ENCODE assay signal across 17 cellular contexts in the genomic region with DNA sequence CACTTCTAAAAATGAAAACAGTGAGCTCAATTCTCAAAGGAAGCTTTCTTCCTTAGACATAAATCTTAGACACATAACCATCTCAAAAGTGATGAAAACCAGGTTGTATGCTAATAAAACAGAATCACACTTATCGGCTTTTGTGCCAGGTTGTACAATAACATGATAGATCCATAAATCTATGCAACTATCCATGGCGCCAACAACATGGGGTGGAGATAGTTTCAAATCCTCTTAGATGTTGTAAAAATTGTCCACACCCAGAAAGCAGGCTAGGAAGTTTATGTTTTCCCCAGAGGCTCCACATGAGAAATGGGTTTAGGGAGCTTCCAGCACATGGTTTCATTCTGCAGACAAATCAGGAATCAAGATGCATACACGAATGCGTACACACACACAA.
DNase-seq lines count a peak whose midpoint lies in the region; ATAC-seq and TF ChIP-seq lines count a peak whose summit lies in the region.
"Had no signal": no experiment of that assay in that cellular context is flagged by ENCODE, and none has a peak within 500 bp of the region (broad histone marks: within the 10 kb centered on the region; RNA-seq: fewer than 3 reads in every experiment).

No MANE protein-coding gene starts in this region.

- peaks cover 54% of the 10 kb centered on the region for H3K36me3 Mint-ChIP-seq in T-helper 2 cell treated with Interferon-gamma antibody and Interleukin-4, amounts not matched to agents 5 μg/mL and 100 μg/mL, for 36 hours (ENCODE audit: low read depth)
- H3K36me3 Mint-ChIP-seq in CD4-positive, alpha-beta T cell (ENCODE audit: low read depth), result peaks cover 77% of the 10 kb centered on the region
- peaks cover 48% of the 10 kb centered on the region for H3K36me3 Mint-ChIP-seq in activated CD8-positive, alpha-beta T cell treated with anti-CD3 and anti-CD28 coated beads for 36 hours (ENCODE audit: low read depth)

- no peak overlapping the region for H3K27ac ChIP-seq in CD4-positive, alpha-beta T cell (ENCODE audit: low read depth, low read length)
- H3K27ac ChIP-seq in heart right ventricle, result no peak overlapping the region
- H3K27ac ChIP-seq: HL-60 had no signal

- H3K36me3 ChIP-seq in heart right ventricle, result peaks cover 0 to 6% (median 0%) of the 10 kb centered on the region in 9 donors

- intact Hi-C loops in CD4-positive, alpha-beta T cell (cut with DNase I, micrococcal nuclease), result loop anchor here in 1 of 2 experiments (5.0 kb wide), 1 partner anchor 67 kb away; no protein-coding TSS in a partner anchor
- intact Hi-C loops in activated CD8-positive, alpha-beta T cell treated with anti-CD3 and anti-CD28 coated beads for 36 hours (cut with micrococcal nuclease), result loop anchor here (10.0 kb wide), 3 partner anchors 64 to 114 kb away; no protein-coding TSS in a partner anchor
- intact Hi-C loops in left colon (cut with DNase I, micrococcal nuclease), result no loop called here
- intact Hi-C loops in heart right ventricle (cut with DNase I), result no loop called here

- H3K4me3 ChIP-seq in heart right ventricle, result no peak overlapping the region
- H3K4me3 ChIP-seq: GM23248 had no signal

- no peak overlapping the region for H3K27ac Mint-ChIP-seq in T-helper 2 cell treated with Interferon-gamma antibody and Interleukin-4, amounts not matched to agents 5 μg/mL and 100 μg/mL, for 36 hours
- H3K27ac Mint-ChIP-seq in CD4-positive, alpha-beta T cell, result peak overlapping the region; percentile 57
- peak overlapping the region; percentile 63 for H3K27ac Mint-ChIP-seq in activated CD8-positive, alpha-beta T cell treated with anti-CD3 and anti-CD28 coated beads for 36 hours

- CTCF ChIA-PET in CD4-positive, alpha-beta T cell (lab: Charles Lee), result no interaction called here
- CTCF ChIA-PET in activated CD8-positive, alpha-beta T cell treated with anti-CD3 and anti-CD28 coated beads for 36 hours (lab: Charles Lee), result no interaction called here

- ATAC-seq in CD4-positive, alpha-beta T cell (ENCODE audit: poor library complexity), result no peak
- ATAC-seq in activated CD8-positive, alpha-beta T cell treated with anti-CD3 and anti-CD28 coated beads for 36 hours, result no peak
- ATAC-seq in left colon, result peak; percentile 68
- no peak for ATAC-seq in GM18861 (IDR thresholded peaks at IDR 0.05; ENCODE audit: unreplicated experiment)
- ATAC-seq in heart right ventricle, result no peak
- ATAC-seq: PC-3 had no signal

- 95 to 97% methylated on average over 4 of the region's 4 CpGs for WGBS in heart right ventricle, 2 donors

- no peaks in the 10 kb centered on the region for H3K27me3 ChIP-seq in CD4-positive, alpha-beta T cell (ENCODE audit: control insufficient read depth, insufficient read depth, low read length)
- H3K27me3 ChIP-seq in heart right ventricle, result peaks cover 0 to 5% (median 0%) of the 10 kb centered on the region in 7 donors

- H3K27me3 Mint-ChIP-seq in T-helper 2 cell treated with Interferon-gamma antibody and Interleukin-4, amounts not matched to agents 5 μg/mL and 100 μg/mL, for 36 hours (ENCODE audit: low read depth), result no peaks in the 10 kb centered on the region
- no peaks in the 10 kb centered on the region for H3K27me3 Mint-ChIP-seq in CD4-positive, alpha-beta T cell
- H3K27me3 Mint-ChIP-seq in activated CD8-positive, alpha-beta T cell treated with anti-CD3 and anti-CD28 coated beads for 36 hours, result no peaks in the 10 kb centered on the region

- H3K4me3 Mint-ChIP-seq in T-helper 2 cell treated with Interferon-gamma antibody and Interleukin-4, amounts not matched to agents 5 μg/mL and 100 μg/mL, for 36 hours, result peak overlapping the region; percentile 21
- H3K4me3 Mint-ChIP-seq in CD4-positive, alpha-beta T cell, result no peak overlapping the region
- no peak overlapping the region for H3K4me3 Mint-ChIP-seq in activated CD8-positive, alpha-beta T cell treated with anti-CD3 and anti-CD28 coated beads for 36 hours

- no peak for DNase-seq in T-helper 2 cell treated with Interferon-gamma antibody and Interleukin-4, amounts not matched to agents 5 μg/mL and 100 μg/mL, for 36 hours (ENCODE audit: low spot score)
- DNase-seq in T-helper 2 cell, result no peak
- DNase-seq in CD4-positive, alpha-beta T cell, result no peak
- DNase-seq in activated CD8-positive, alpha-beta T cell treated with anti-CD3 and anti-CD28 coated beads for 36 hours, result no peak
- no peak for DNase-seq in left colon
- no peak for DNase-seq in heart right ventricle
- no peak for DNase-seq in ecto neural progenitor cell (ENCODE audit: low spot score)
- DNase-seq: 8988T, C1 segment of cervical spinal cord, GF-D8, GM23248, KBM-7, NCI-H1436 treated with DMSO at 0.1 percent for 48 hours, NCI-H226, PC-3 had no signal

- no peaks in the 10 kb centered on the region for H3K9me3 ChIP-seq in CD4-positive, alpha-beta T cell (ENCODE audit: control insufficient read depth, low read length)
- no peaks in the 10 kb centered on the region for H3K9me3 ChIP-seq in heart right ventricle

- POLR2A ChIA-PET in CD4-positive, alpha-beta T cell (lab: Charles Lee), result no interaction called here
- POLR2A ChIA-PET in activated CD8-positive, alpha-beta T cell treated with anti-CD3 and anti-CD28 coated beads for 36 hours (lab: Charles Lee), result no interaction called here

- H3K9me3 Mint-ChIP-seq in T-helper 2 cell treated with Interferon-gamma antibody and Interleukin-4, amounts not matched to agents 5 μg/mL and 100 μg/mL, for 36 hours, result no peaks in the 10 kb centered on the region
- no peaks in the 10 kb centered on the region for H3K9me3 Mint-ChIP-seq in CD4-positive, alpha-beta T cell
- no peaks in the 10 kb centered on the region for H3K9me3 Mint-ChIP-seq in activated CD8-positive, alpha-beta T cell treated with anti-CD3 and anti-CD28 coated beads for 36 hours

- peaks cover 73% of the 10 kb centered on the region for H3K4me1 Mint-ChIP-seq in T-helper 2 cell treated with Interferon-gamma antibody and Interleukin-4, amounts not matched to agents 5 μg/mL and 100 μg/mL, for 36 hours (ENCODE audit: low read depth)
- H3K4me1 Mint-ChIP-seq in CD4-positive, alpha-beta T cell (ENCODE audit: low read depth), result peaks cover 81% of the 10 kb centered on the region
- peaks cover 79% of the 10 kb centered on the region for H3K4me1 Mint-ChIP-seq in activated CD8-positive, alpha-beta T cell treated with anti-CD3 and anti-CD28 coated beads for 36 hours (ENCODE audit: low read depth)

- H3K4me1 ChIP-seq in heart right ventricle, result peaks cover 0 to 37% (median 3%) of the 10 kb centered on the region in 9 donors

- TF ChIP-seq CTCF in CD4-positive, alpha-beta T cell (IDR thresholded peaks at IDR 0.05), result no peak
- TF ChIP-seq CTCF in activated CD8-positive, alpha-beta T cell treated with anti-CD3 and anti-CD28 coated beads for 36 hours (IDR thresholded peaks at IDR 0.05), result no peak
- TF ChIP-seq CTCF in heart right ventricle (IDR thresholded peaks at IDR 0.05), result no peak
